ENCODE assay signal across 2 cellular contexts in the genomic region with DNA sequence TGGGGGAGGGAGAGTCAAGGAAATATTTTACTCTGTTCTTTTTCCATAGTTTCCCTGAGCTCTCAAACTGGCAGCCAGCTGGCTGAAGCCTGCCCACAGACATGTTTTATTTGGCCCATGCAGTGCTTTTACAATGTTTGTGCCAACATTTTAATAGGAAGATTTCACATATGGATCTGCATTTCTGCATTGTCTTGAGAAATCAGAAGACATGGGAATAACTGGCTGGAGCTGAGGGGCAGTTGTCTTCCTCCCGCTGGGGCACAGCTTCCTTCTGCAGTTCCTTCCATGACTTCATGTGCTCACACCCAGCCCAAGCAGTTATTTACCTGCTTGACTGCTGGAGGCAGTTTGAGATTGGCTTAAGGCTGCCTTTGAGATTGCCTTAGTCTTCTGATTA.
TF ChIP-seq lines count a peak whose summit lies in the region.

No MANE protein-coding gene starts in this region.

TF ChIP-seq in WTC11, 78 proteins besides CTCF, POLR2A, EP300 and RAD21 (continued from another document):
- TF ChIP-seq, protein P1, sequence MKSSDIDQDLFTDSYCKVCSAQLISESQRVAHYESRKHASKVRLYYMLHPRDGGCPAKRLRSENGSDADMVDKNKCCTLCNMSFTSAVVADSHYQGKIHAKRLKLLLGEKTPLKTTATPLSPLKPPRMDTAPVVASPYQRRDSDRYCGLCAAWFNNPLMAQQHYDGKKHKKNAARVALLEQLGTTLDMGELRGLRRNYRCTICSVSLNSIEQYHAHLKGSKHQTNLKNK (CRISPR knock-in tag; IDR thresholded peaks at IDR 0.05), result no peak
- TF ChIP-seq ZNF671 (CRISPR knock-in tag; IDR thresholded peaks at IDR 0.05), result no peak
- TF ChIP-seq, protein P2, sequence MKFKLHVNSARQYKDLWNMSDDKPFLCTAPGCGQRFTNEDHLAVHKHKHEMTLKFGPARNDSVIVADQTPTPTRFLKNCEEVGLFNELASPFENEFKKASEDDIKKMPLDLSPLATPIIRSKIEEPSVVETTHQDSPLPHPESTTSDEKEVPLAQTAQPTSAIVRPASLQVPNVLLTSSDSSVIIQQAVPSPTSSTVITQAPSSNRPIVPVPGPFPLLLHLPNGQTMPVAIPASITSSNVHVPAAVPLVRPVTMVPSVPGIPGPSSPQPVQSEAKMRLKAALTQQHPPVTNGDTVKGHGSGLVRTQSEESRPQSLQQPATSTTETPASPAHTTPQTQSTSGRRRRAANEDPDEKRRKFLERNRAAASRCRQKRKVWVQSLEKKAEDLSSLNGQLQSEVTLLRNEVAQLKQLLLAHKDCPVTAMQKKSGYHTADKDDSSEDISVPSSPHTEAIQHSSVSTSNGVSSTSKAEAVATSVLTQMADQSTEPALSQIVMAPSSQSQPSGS (CRISPR knock-in tag; IDR thresholded peaks at IDR 0.05; ENCODE audit: borderline replicate concordance, low read depth), result no peak
- no peak for TF ChIP-seq JAZF1 (CRISPR knock-in tag; IDR thresholded peaks at IDR 0.05)
- TF ChIP-seq TEAD4 (CRISPR knock-in tag; IDR thresholded peaks at IDR 0.05), result no peak
- TF ChIP-seq NR1H2 (CRISPR knock-in tag; IDR thresholded peaks at IDR 0.05), result no peak
- TF ChIP-seq, protein P3, sequence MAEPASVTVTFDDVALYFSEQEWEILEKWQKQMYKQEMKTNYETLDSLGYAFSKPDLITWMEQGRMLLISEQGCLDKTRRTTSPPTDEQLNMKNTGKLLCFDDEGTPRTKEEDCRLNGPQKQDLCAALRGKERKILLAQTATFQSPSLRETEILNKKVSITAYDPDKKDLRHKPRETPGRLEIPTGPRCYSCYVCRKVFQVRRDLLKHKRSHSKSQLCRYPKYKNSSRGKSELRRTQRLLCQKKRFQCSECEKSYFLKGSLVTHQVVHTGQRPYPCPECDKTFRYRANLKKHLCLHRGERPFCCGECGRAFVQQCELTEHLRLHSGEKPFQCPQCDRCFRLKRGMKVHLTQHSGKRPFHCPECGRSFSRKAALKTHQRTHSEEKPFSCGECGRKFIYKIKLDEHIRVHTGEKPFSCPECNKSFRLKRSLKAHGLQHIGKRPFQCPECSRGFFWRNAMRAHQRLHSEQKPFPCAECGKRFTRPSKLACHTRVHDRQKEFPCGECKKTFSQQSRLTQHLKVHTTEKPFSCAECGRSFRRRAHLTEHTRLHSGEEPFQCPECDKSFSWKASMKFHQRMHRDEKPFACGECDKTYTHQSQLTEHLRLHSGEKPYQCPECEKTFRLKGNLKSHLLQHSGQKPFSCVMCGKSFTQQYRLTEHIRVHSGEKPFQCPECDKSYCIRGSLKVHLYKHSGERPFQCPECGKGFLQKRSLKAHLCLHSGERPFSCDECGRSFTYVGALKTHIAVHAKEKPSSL (CRISPR knock-in tag; conservative IDR thresholded peaks at IDR 0.05), result no peak
- TF ChIP-seq FOXK1 (CRISPR knock-in tag; IDR thresholded peaks at IDR 0.05), result no peak
- TF ChIP-seq, protein P4, sequence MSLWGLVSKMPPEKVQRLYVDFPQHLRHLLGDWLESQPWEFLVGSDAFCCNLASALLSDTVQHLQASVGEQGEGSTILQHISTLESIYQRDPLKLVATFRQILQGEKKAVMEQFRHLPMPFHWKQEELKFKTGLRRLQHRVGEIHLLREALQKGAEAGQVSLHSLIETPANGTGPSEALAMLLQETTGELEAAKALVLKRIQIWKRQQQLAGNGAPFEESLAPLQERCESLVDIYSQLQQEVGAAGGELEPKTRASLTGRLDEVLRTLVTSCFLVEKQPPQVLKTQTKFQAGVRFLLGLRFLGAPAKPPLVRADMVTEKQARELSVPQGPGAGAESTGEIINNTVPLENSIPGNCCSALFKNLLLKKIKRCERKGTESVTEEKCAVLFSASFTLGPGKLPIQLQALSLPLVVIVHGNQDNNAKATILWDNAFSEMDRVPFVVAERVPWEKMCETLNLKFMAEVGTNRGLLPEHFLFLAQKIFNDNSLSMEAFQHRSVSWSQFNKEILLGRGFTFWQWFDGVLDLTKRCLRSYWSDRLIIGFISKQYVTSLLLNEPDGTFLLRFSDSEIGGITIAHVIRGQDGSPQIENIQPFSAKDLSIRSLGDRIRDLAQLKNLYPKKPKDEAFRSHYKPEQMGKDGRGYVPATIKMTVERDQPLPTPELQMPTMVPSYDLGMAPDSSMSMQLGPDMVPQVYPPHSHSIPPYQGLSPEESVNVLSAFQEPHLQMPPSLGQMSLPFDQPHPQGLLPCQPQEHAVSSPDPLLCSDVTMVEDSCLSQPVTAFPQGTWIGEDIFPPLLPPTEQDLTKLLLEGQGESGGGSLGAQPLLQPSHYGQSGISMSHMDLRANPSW (CRISPR knock-in tag; conservative IDR thresholded peaks at IDR 0.05; ENCODE audit: low read depth), result no peak
- TF ChIP-seq, protein P5, sequence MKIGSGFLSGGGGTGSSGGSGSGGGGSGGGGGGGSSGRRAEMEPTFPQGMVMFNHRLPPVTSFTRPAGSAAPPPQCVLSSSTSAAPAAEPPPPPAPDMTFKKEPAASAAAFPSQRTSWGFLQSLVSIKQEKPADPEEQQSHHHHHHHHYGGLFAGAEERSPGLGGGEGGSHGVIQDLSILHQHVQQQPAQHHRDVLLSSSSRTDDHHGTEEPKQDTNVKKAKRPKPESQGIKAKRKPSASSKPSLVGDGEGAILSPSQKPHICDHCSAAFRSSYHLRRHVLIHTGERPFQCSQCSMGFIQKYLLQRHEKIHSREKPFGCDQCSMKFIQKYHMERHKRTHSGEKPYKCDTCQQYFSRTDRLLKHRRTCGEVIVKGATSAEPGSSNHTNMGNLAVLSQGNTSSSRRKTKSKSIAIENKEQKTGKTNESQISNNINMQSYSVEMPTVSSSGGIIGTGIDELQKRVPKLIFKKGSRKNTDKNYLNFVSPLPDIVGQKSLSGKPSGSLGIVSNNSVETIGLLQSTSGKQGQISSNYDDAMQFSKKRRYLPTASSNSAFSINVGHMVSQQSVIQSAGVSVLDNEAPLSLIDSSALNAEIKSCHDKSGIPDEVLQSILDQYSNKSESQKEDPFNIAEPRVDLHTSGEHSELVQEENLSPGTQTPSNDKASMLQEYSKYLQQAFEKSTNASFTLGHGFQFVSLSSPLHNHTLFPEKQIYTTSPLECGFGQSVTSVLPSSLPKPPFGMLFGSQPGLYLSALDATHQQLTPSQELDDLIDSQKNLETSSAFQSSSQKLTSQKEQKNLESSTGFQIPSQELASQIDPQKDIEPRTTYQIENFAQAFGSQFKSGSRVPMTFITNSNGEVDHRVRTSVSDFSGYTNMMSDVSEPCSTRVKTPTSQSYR (CRISPR knock-in tag; IDR thresholded peaks at IDR 0.05), result no peak
- no peak for TF ChIP-seq GTF2I (CRISPR knock-in tag; conservative IDR thresholded peaks at IDR 0.05)
- no peak for TF ChIP-seq CREB1 (CRISPR knock-in tag; IDR thresholded peaks at IDR 0.05)

TF ChIP-seq in endothelial cell of umbilical vein, 7 proteins besides CTCF, POLR2A, EP300 and RAD21 (continued from another document):
- TF ChIP-seq POLR2AphosphoS5 (IDR thresholded peaks at IDR 0.05; ENCODE audit: insufficient read depth, low read depth, low read length), result no peak
